Comparison of ENCODE assay signal across 12 cellular contexts in genomic region chr11:12007230-12007593, GRCh38. TPM values are rescaled to one million over a fixed set of nuclear protein-coding genes. Genes with fewer than 3 reads are reported as not detected.
DNase-seq lines count a peak whose midpoint lies in the region; ATAC-seq and TF ChIP-seq lines count a peak whose summit lies in the region.
"Had no signal": no experiment of that assay in that cellular context is flagged by ENCODE, and none has a peak within 500 bp of the region (broad histone marks: within the 10 kb centered on the region; RNA-seq: fewer than 3 reads in every experiment).

No MANE protein-coding gene starts in this region.

- H3K4me1 Mint-ChIP-seq in activated naive CD8-positive, alpha-beta T cell (ENCODE audit: low read depth), result peaks cover 14% of the 10 kb centered on the region
- H3K4me1 Mint-ChIP-seq in activated naive CD8-positive, alpha-beta T cell treated with anti-CD3 and anti-CD28 coated beads for 36 hours, result peaks cover 4% of the 10 kb centered on the region

- no peaks in the 10 kb centered on the region for H3K36me3 Mint-ChIP-seq in activated naive CD8-positive, alpha-beta T cell
- no peaks in the 10 kb centered on the region for H3K36me3 Mint-ChIP-seq in activated naive CD8-positive, alpha-beta T cell treated with anti-CD3 and anti-CD28 coated beads for 36 hours

- no peak overlapping the region for H3K4me3 ChIP-seq in colonic mucosa
- peak overlapping the region; percentile 60 for H3K4me3 ChIP-seq in lower lobe of right lung
- H3K4me3 ChIP-seq in transverse colon, result no peak overlapping the region

- no peak for DNase-seq in activated naive CD8-positive, alpha-beta T cell treated with anti-CD3 and anti-CD28 coated beads for 36 hours
- DNase-seq in colonic mucosa, result no peak
- DNase-seq in lower lobe of right lung, result no peak
- no peak for DNase-seq in transverse colon
- DNase-seq in SIG-M5 (lab: John Stamatoyannopoulos, UW), result no peak
- DNase-seq: DMS79; NCI-H226; RPMI8226; stimulated activated CD8-positive, alpha-beta memory T cell treated with anti-CD3 and anti-CD28 coated beads, Interleukin-4, amount 100 ng/mL, for 48 hours had no signal

- H3K27ac ChIP-seq in colonic mucosa (peak overlapping the region; percentile 12), lower lobe of right lung (no peak overlapping the region), transverse colon (peak overlapping the region in 3 of 4 donors; percentile 26 to 27 (median 26))

- TF ChIP-seq CTCF in colonic mucosa (IDR thresholded peaks at IDR 0.05) (no peak), lower lobe of right lung (IDR thresholded peaks at IDR 0.05) (no peak), transverse colon (IDR thresholded peaks at IDR 0.05) (no peak)

- peak overlapping the region; percentile 66 for H3K4me3 Mint-ChIP-seq in activated naive CD8-positive, alpha-beta T cell
- no peak overlapping the region for H3K4me3 Mint-ChIP-seq in activated naive CD8-positive, alpha-beta T cell treated with anti-CD3 and anti-CD28 coated beads for 36 hours

- no peak for TF ChIP-seq POLR2A in transverse colon (IDR thresholded peaks at IDR 0.05)

- no peak for TF ChIP-seq EP300 in transverse colon (IDR thresholded peaks at IDR 0.05; ENCODE audit: low read depth)

- 78 to 86% methylated on average over 4 of the region's 5 CpGs for WGBS in transverse colon (ENCODE audit: low coverage in 1 of 2), 2 donors

- in situ Hi-C loops in transverse colon (cut with MboI; ENCODE audit: low pct_ligation_motif_present in 1 of 4, low pct_unique_long_range_greater_than_20kb in 1 of 4, low sequenced_read_pairs in 3 of 4), result no loop called here

- H3K27me3 ChIP-seq in colonic mucosa (peaks cover 32% of the 10 kb centered on the region), lower lobe of right lung (ENCODE audit: low read depth) (peaks cover 30% of the 10 kb centered on the region), transverse colon (peaks cover 72% of the 10 kb centered on the region)

- no peak overlapping the region for H3K27ac Mint-ChIP-seq in activated naive CD8-positive, alpha-beta T cell
- H3K27ac Mint-ChIP-seq in activated naive CD8-positive, alpha-beta T cell treated with anti-CD3 and anti-CD28 coated beads for 36 hours, result no peak overlapping the region

- no peaks in the 10 kb centered on the region for H3K36me3 ChIP-seq in colonic mucosa
- no peaks in the 10 kb centered on the region for H3K36me3 ChIP-seq in lower lobe of right lung
- H3K36me3 ChIP-seq in transverse colon, result no peaks in the 10 kb centered on the region

- peak overlapping the region in 1 of 2 donors; percentile 41 for H3K9ac ChIP-seq in colonic mucosa (ENCODE audit: low read depth in 2 of 2, low read length in 2 of 2)

- ATAC-seq in lower lobe of right lung, result no peak
- no peak for ATAC-seq in HG03520 (IDR thresholded peaks at IDR 0.05; ENCODE audit: unreplicated experiment)
- no peak for ATAC-seq in HG02571 (IDR thresholded peaks at IDR 0.05; ENCODE audit: unreplicated experiment)

- H3K27me3 Mint-ChIP-seq in activated naive CD8-positive, alpha-beta T cell, result peaks cover 50% of the 10 kb centered on the region
- peaks cover 78% of the 10 kb centered on the region for H3K27me3 Mint-ChIP-seq in activated naive CD8-positive, alpha-beta T cell treated with anti-CD3 and anti-CD28 coated beads for 36 hours

- no peaks in the 10 kb centered on the region for H3K9me3 Mint-ChIP-seq in activated naive CD8-positive, alpha-beta T cell (ENCODE audit: low read depth)
- no peaks in the 10 kb centered on the region for H3K9me3 Mint-ChIP-seq in activated naive CD8-positive, alpha-beta T cell treated with anti-CD3 and anti-CD28 coated beads for 36 hours

- intact Hi-C loops in colonic mucosa (cut with DNase I), result no loop called here
- intact Hi-C loops in lower lobe of right lung (cut with DNase I), result no loop called here
- intact Hi-C loops in transverse colon (cut with DNase I; ENCODE audit: low total_unique reads), result no loop called here

- H3K4me1 ChIP-seq in colonic mucosa, result no peaks in the 10 kb centered on the region
- H3K4me1 ChIP-seq in lower lobe of right lung, result peaks cover 4% of the 10 kb centered on the region
- H3K4me1 ChIP-seq in transverse colon, result peaks cover 0 to 13% (median 11%) of the 10 kb centered on the region in 4 donors

- H3K9me3 ChIP-seq in colonic mucosa (no peaks in the 10 kb centered on the region), lower lobe of right lung (no peaks in the 10 kb centered on the region), transverse colon (no peaks in the 10 kb centered on the region)

RNA-seq across cellular contexts. Expression of gene DKK3, which starts 1.2 kb away (rescaled TPM):
- under 1 TPM in 1 of 2 experiments, not detected in 1; 0.46 TPM for total RNA-seq in activated naive CD8-positive, alpha-beta T cell treated with anti-CD3 and anti-CD28 coated beads for 36 hours
- total RNA-seq in colonic mucosa (10 to 100 TPM in 1 of 2 donors, 1 to 10 TPM in 1; 7.4 to 19.6 TPM), lower lobe of right lung (111 TPM), transverse colon (100 to 1,000 TPM in 1 of 4 donors, 10 to 100 TPM in 3; 27.2 to 181 (median 40.1) TPM)

Comparison
In these comparisons a context has a peak if more than half of its experiments do, and no peak if none do; other contexts are left out.
1. RNA of gene DKK3, which starts 1.2 kb away (total RNA-seq): 111 TPM in lower lobe of right lung (single experiment), 27.2 to 181 TPM in transverse colon and 7.4 to 19.6 TPM in colonic mucosa; 0.46 TPM in activated naive CD8-positive, alpha-beta T cell treated with anti-CD3 and anti-CD28 coated beads for 36 hours; every median in the first group is over 4 times any median in the second.